8 cellular contexts compared by ENCODE assay signal in genomic region chr4:129362685-129363274, GRCh38.
DNase-seq lines count a peak whose midpoint lies in the region; ATAC-seq, FAIRE-seq and TF ChIP-seq lines count a peak whose summit lies in the region.

No MANE protein-coding gene starts in this region.

- intact Hi-C loops in breast epithelium (cut with DNase I; ENCODE audit: low total_unique reads): no loop called here

- DNase-seq in A172 (ENCODE audit: low spot score): peak; percentile 62
- DNase-seq in NCI-H1105 (lab: John Stamatoyannopoulos, UW): peak; percentile 61
- DNase-seq in SKM-1 treated with dmso at 0.1 percent for 144 hours (lab: John Stamatoyannopoulos, UW; ENCODE audit: unreplicated experiment): peak; percentile 67
- peak in 1 of 2 donors; percentile 18 for DNase-seq in breast epithelium (ENCODE audit: low spot score in 2 of 2)
- DNase-seq in stimulated activated CD4-positive, alpha-beta T cell treated with anti-CD3 and anti-CD28 coated beads, Interleukin-4, amount 100 ng/mL, for 1 hour: peak; percentile 25

- peak; percentile 83 for ATAC-seq in HG02642 (IDR thresholded peaks at IDR 0.05; ENCODE audit: poor library complexity, unreplicated experiment)

- no peak overlapping the region for H3K4me3 ChIP-seq in breast epithelium

- no peaks in the 10 kb centered on the region for H3K4me1 ChIP-seq in breast epithelium

- no peaks in the 10 kb centered on the region for H3K27me3 ChIP-seq in breast epithelium

- H3K36me3 ChIP-seq in breast epithelium: no peaks in the 10 kb centered on the region

- FAIRE-seq in islet of Langerhans (lab: Jason Lieb, UNC): peak; percentile 97

- no peak overlapping the region for H3K27ac ChIP-seq in breast epithelium

- TF ChIP-seq POLR2A in breast epithelium (IDR thresholded peaks at IDR 0.05): no peak

- TF ChIP-seq CTCF in GM12872 (IDR thresholded peaks at IDR 0.05; ENCODE audit: insufficient read depth, low read depth, low read length): peak; percentile 79
- peak in 2 of 3 donors; percentile 68 to 69 for TF ChIP-seq CTCF in breast epithelium (IDR thresholded peaks at IDR 0.05)

- H3K9me3 ChIP-seq in breast epithelium: no peaks in the 10 kb centered on the region
